Comparison of ENCODE assay signal across 8 cellular contexts in the genomic region with DNA sequence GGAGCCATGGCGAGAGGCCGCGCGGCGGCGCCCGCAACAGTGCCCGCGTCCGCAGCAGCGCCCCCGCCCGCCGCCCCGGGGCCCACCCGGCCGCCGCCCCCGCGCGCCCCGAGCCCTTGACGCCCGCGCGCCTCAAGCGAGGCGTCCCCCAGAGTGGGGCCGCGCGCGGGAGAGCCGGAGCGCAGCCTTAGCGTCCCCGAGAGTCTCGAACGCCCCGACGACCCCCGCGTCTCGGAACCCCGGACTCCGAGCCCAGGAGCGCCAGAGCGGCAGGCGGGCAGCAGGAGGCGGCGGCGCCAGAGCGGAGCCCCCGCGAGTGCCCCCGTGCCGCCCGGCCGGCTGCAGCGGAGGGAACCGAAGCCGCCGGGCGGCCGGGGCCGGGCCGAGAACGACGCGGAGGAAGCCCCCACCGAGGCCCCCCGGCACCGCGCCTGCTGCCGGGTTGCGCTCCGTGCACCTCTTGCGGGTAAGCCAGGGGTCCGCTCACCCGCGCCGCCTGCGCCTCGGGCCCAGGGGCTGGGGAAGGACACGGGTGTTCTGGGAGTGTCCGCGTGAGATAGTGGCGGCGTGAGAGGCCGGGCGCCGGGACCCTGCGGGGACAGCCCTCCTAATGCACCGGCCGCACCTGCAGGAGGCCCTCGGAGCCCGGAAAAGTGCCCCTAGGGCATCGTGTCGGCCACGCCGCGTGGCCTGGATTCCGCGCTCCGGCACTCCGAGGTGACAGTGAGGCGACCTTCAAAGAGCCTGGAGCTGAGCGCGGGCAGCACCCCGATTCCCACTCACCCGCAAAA. TPM values are rescaled to one million over a fixed set of nuclear protein-coding genes. Genes with fewer than 3 reads are reported as not detected.
DNase-seq lines count a peak whose midpoint lies in the region; ATAC-seq, FAIRE-seq and TF ChIP-seq lines count a peak whose summit lies in the region.

No MANE protein-coding gene starts in this region.

- no peaks in the 10 kb centered on the region for H3K27me3 Mint-ChIP-seq in astrocyte (ENCODE audit: low read depth, unreplicated experiment)

- ATAC-seq in HG02588 (IDR thresholded peaks at IDR 0.05; ENCODE audit: unreplicated experiment): peak; percentile 13
- ATAC-seq in RWPE2 (ENCODE audit: low read depth): peak; percentile 25

- H3K9me3 Mint-ChIP-seq in astrocyte (ENCODE audit: unreplicated experiment): no peaks in the 10 kb centered on the region

- H3K9me3 ChIP-seq in RWPE2 (ENCODE audit: severe bottlenecking) (no peaks in the 10 kb centered on the region), astrocyte (ENCODE audit: insufficient read depth, low read depth, low read length) (no peaks in the 10 kb centered on the region)

- H3K4me1 Mint-ChIP-seq in astrocyte (ENCODE audit: low read depth, unreplicated experiment): peaks cover 18% of the 10 kb centered on the region

- H3K27me3 ChIP-seq in RWPE2 (ENCODE audit: insufficient read depth, poor library complexity, severe bottlenecking) (no peaks in the 10 kb centered on the region), astrocyte (ENCODE audit: insufficient read depth, low read length) (no peaks in the 10 kb centered on the region)

- H3K27ac ChIP-seq in RWPE2 (ENCODE audit: poor library complexity, severe bottlenecking) (peak overlapping the region; percentile 42), astrocyte (ENCODE audit: low read depth, low read length) (peak overlapping the region; percentile 55)

- H3K4me3 Mint-ChIP-seq in astrocyte (ENCODE audit: unreplicated experiment): peak overlapping the region; percentile 96

- H3K27ac Mint-ChIP-seq in astrocyte (ENCODE audit: unreplicated experiment): peak overlapping the region; percentile 72

- no peaks in the 10 kb centered on the region for H3K36me3 ChIP-seq in RWPE2 (ENCODE audit: low read depth)
- H3K36me3 ChIP-seq in astrocyte (ENCODE audit: insufficient read depth, low read length): no peaks in the 10 kb centered on the region

- H3K4me2 ChIP-seq in astrocyte (ENCODE audit: low read length): peak overlapping the region; percentile 98

- peak overlapping the region; percentile 60 for H2AFZ ChIP-seq in astrocyte (ENCODE audit: low read depth, low read length)

- H4K20me1 ChIP-seq in astrocyte (ENCODE audit: insufficient read depth, low read length): peaks cover 27% of the 10 kb centered on the region

- H3K36me3 Mint-ChIP-seq in astrocyte (ENCODE audit: low read depth, unreplicated experiment): peaks cover 2% of the 10 kb centered on the region

- DNase-seq in RWPE2 (ENCODE audit: low spot score) (no peak), astrocyte (ENCODE audit: low read depth) (no peak), iPS-NIHi11 (ENCODE audit: low spot score) (peak; percentile 69), putamen (ENCODE audit: low spot score) (no peak), DMS79 (lab: John Stamatoyannopoulos, UW) (no peak)
- DNase-seq in stimulated activated CD4-positive, alpha-beta T cell treated with anti-CD3 and anti-CD28 coated beads, Interleukin-15, amount 100 ng/mL, for 1 hour (ENCODE audit: low read depth in 1 of 2, low spot score in 1 of 2): peak; percentile 4 to 11

- no peak for FAIRE-seq in astrocyte (lab: Jason Lieb, UNC)

- peak overlapping the region; percentile 89 for H3K9ac ChIP-seq in astrocyte (ENCODE audit: low read length)

- H3K79me2 ChIP-seq in astrocyte (ENCODE audit: insufficient read depth, low read length): peaks cover 49% of the 10 kb centered on the region

- H3K4me1 ChIP-seq in RWPE2 (ENCODE audit: insufficient read depth, poor library complexity, severe bottlenecking): peaks cover 9% of the 10 kb centered on the region
- H3K4me1 ChIP-seq in astrocyte (ENCODE audit: insufficient read depth, low read length): peaks cover 9% of the 10 kb centered on the region

- H3K4me3 ChIP-seq in GM12875 (ENCODE audit: low read depth, low read length) (peak overlapping the region; percentile 93), RWPE2 (ENCODE audit: severe bottlenecking) (peak overlapping the region; percentile 57), astrocyte (ENCODE audit: insufficient read depth, low read depth, low read length) (peak overlapping the region; percentile 82)

- 0 out of 2 replicates have a peak, but pooled peaks have one; percentile 7 for TF ChIP-seq CTCF in GM12875 (IDR thresholded peaks at IDR 0.05; ENCODE audit: borderline replicate concordance, insufficient read depth, low read depth, low read length)
- TF ChIP-seq CTCF in RWPE2 (IDR thresholded peaks at IDR 0.05; ENCODE audit: poor library complexity, severe bottlenecking): peak; percentile 25
- TF ChIP-seq CTCF in astrocyte (IDR thresholded peaks at IDR 0.05; ENCODE audit: insufficient read depth, low read depth, low read length): no peak

RNA-seq across cellular contexts. Expression of a gene that starts 51.9 kb away (rescaled TPM):
- total RNA-seq in astrocyte: 6.6 and 8.5 TPM in 2 replicates

Comparison
In these comparisons a context has a peak if more than half of its experiments do, and no peak if none do; other contexts are left out.
1. DNase-seq: peak in iPS-NIHi11 (single experiment) and stimulated activated CD4-positive, alpha-beta T cell treated with anti-CD3 and anti-CD28 coated beads, Interleukin-15, amount 100 ng/mL, for 1 hour (2 of 2); none in RWPE2 (single experiment), astrocyte (single experiment), putamen (single experiment) and DMS79 (single experiment).
2. Peak in every context shown above with its lines, with median percentiles within 50 percentile points of each other: H3K4me3 ChIP-seq.